ENCODE assay signal across 1 cellular context in genomic region chr17:74770498-74771318, GRCh38.
A peak's percentile ranks its signal among the peaks of the same experiment; 100 is the strongest.
TF ChIP-seq lines count a peak whose summit lies in the region.

No MANE protein-coding gene starts in this region.

TF ChIP-seq in HepG2, 621 proteins besides CTCF, POLR2A, EP300 and RAD21 (continued from another document and continues in another):
- TF ChIP-seq ZBTB20 (CRISPR knock-in tag; IDR thresholded peaks at IDR 0.05; ENCODE audit: borderline replicate concordance, low read depth), result 0 out of 2 replicates have a peak, but pooled peaks have one; percentile 54
- TF ChIP-seq HOXA3 (CRISPR knock-in tag; IDR thresholded peaks at IDR 0.05), result no peak; the same call in 1 of the 2 replicates
- no peak for TF ChIP-seq TCF12 (IDR thresholded peaks at IDR 0.05)
- TF ChIP-seq TCF12 (CRISPR knock-in tag; IDR thresholded peaks at IDR 0.05), result no peak
- no peak; the same call in 1 of the 2 replicates for TF ChIP-seq ZNF580 (CRISPR knock-in tag; IDR thresholded peaks at IDR 0.05; ENCODE audit: borderline replicate concordance, low read depth)
- no peak for TF ChIP-seq ZNF75D (CRISPR knock-in tag; IDR thresholded peaks at IDR 0.05; ENCODE audit: borderline replicate concordance)
- TF ChIP-seq ZNF329 (CRISPR knock-in tag; IDR thresholded peaks at IDR 0.05; ENCODE audit: low read depth), result peak; percentile 13; the same call in 1 of the 2 replicates
- TF ChIP-seq CENPT (CRISPR knock-in tag; IDR thresholded peaks at IDR 0.05; ENCODE audit: low read depth), result 0 out of 2 replicates have a peak, but pooled peaks have one; percentile 12
- TF ChIP-seq NR3C1 (CRISPR knock-in tag; IDR thresholded peaks at IDR 0.05), result no peak
- no peak for TF ChIP-seq RARG (CRISPR knock-in tag; IDR thresholded peaks at IDR 0.05; ENCODE audit: low read depth)
- peak; percentile 55 for TF ChIP-seq POLR2AphosphoS5 (IDR thresholded peaks at IDR 0.05; ENCODE audit: low read depth, low read length)
- TF ChIP-seq DPF2 (CRISPR knock-in tag; IDR thresholded peaks at IDR 0.05; ENCODE audit: borderline replicate concordance, low read depth), result no peak
- no peak for TF ChIP-seq KDM6A (CRISPR knock-in tag; IDR thresholded peaks at IDR 0.05; ENCODE audit: low read depth)
- no peak for TF ChIP-seq EZH2 (conservative IDR thresholded peaks at IDR 0.05; ENCODE audit: low read depth, low read length)
- TF ChIP-seq TAF1 (CRISPR knock-in tag; IDR thresholded peaks at IDR 0.05), result peak; percentile 43; the same call in 1 of the 2 replicates
- no peak; the same call in 1 of the 2 replicates for TF ChIP-seq ZNF230 (CRISPR knock-in tag; IDR thresholded peaks at IDR 0.05)
- no peak for TF ChIP-seq CREM (IDR thresholded peaks at IDR 0.05)
- no peak for TF ChIP-seq CREM (CRISPR knock-in tag; IDR thresholded peaks at IDR 0.05)
- TF ChIP-seq ZNF235 (CRISPR knock-in tag; IDR thresholded peaks at IDR 0.05; ENCODE audit: borderline replicate concordance), result no peak
- TF ChIP-seq ZMYM3 (CRISPR knock-in tag; IDR thresholded peaks at IDR 0.05), result no peak
- no peak for TF ChIP-seq REL (CRISPR knock-in tag; conservative IDR thresholded peaks at IDR 0.05)
- no peak for TF ChIP-seq FOXK1 (CRISPR knock-in tag; IDR thresholded peaks at IDR 0.05; ENCODE audit: borderline replicate concordance, low read depth)
- peak; percentile 11; the same call in 1 of the 2 replicates for TF ChIP-seq ZBTB38 (CRISPR knock-in tag; IDR thresholded peaks at IDR 0.05)
- TF ChIP-seq ZNF577 (CRISPR knock-in tag; IDR thresholded peaks at IDR 0.05; ENCODE audit: borderline replicate concordance, low read depth), result no peak
- TF ChIP-seq NR2F6 (IDR thresholded peaks at IDR 0.05), result no peak; the same call in 1 of the 2 replicates
- peak; percentile 64; the same call in 1 of the 2 replicates for TF ChIP-seq NR2F6 (CRISPR knock-in tag; IDR thresholded peaks at IDR 0.05)
- no peak for TF ChIP-seq ARNTL (CRISPR knock-in tag; IDR thresholded peaks at IDR 0.05)
- no peak for TF ChIP-seq MED13 (CRISPR knock-in tag; IDR thresholded peaks at IDR 0.05)
- no peak for TF ChIP-seq ZKSCAN1 (IDR thresholded peaks at IDR 0.05; ENCODE audit: low read length)
- no peak; the same call in 1 of the 2 replicates for TF ChIP-seq ZNF274 (CRISPR knock-in tag; IDR thresholded peaks at IDR 0.05)
- TF ChIP-seq HNF4A (CRISPR knock-in tag; IDR thresholded peaks at IDR 0.05), result peak; percentile 25; the same call in 1 of the 2 replicates
- TF ChIP-seq NFE2L2 (IDR thresholded peaks at IDR 0.05; ENCODE audit: low read length), result no peak
- TF ChIP-seq MED1 (CRISPR knock-in tag; IDR thresholded peaks at IDR 0.05), result peak; percentile 65; the same call in 1 of the 2 replicates
- TF ChIP-seq ZNF616 (CRISPR knock-in tag; IDR thresholded peaks at IDR 0.05; ENCODE audit: low read depth), result no peak
- peak; percentile 35 for TF ChIP-seq RBM39 (IDR thresholded peaks at IDR 0.05; ENCODE audit: low read depth, low read length, poor library complexity, severe bottlenecking)
- TF ChIP-seq ZSCAN5A (CRISPR knock-in tag; IDR thresholded peaks at IDR 0.05; ENCODE audit: borderline replicate concordance), result 0 out of 2 replicates have a peak, but pooled peaks have one; percentile 14
- TF ChIP-seq MXD1 (CRISPR knock-in tag; IDR thresholded peaks at IDR 0.05), result 0 out of 2 replicates have a peak, but pooled peaks have one; percentile 44
- peak; percentile 94 for TF ChIP-seq AKAP8 (CRISPR knock-in tag; IDR thresholded peaks at IDR 0.05)
- no peak for TF ChIP-seq KAT2B (IDR thresholded peaks at IDR 0.05; ENCODE audit: borderline replicate concordance, low read depth, low read length)
- peak; percentile 69; the same call in 1 of the 2 replicates for TF ChIP-seq PRDM10 (CRISPR knock-in tag; IDR thresholded peaks at IDR 0.05; ENCODE audit: low read depth)
- no peak for TF ChIP-seq ZNF703 (CRISPR knock-in tag; IDR thresholded peaks at IDR 0.05; ENCODE audit: borderline replicate concordance)
- no peak for TF ChIP-seq KAT8 (CRISPR knock-in tag; IDR thresholded peaks at IDR 0.05)
- TF ChIP-seq AFF4 (CRISPR knock-in tag; IDR thresholded peaks at IDR 0.05), result no peak; the same call in 1 of the 2 replicates
- no peak for TF ChIP-seq U2AF1 (optimal IDR thresholded peaks at IDR 0.05; ENCODE audit: low read depth, low read length)
- TF ChIP-seq PAXIP1 (CRISPR knock-in tag; conservative IDR thresholded peaks at IDR 0.05), result peak; percentile 36; the same call in 1 of the 2 replicates
- no peak for TF ChIP-seq SPEN (CRISPR knock-in tag; IDR thresholded peaks at IDR 0.05; ENCODE audit: low read depth)
- no peak for TF ChIP-seq ISX (CRISPR knock-in tag; conservative IDR thresholded peaks at IDR 0.05)
- TF ChIP-seq BORCS8-MEF2B (CRISPR knock-in tag; IDR thresholded peaks at IDR 0.05), result peak; percentile 82
- no peak for TF ChIP-seq ZUFSP (CRISPR knock-in tag; IDR thresholded peaks at IDR 0.05; ENCODE audit: borderline replicate concordance)
- TF ChIP-seq ZNF567 (CRISPR knock-in tag; IDR thresholded peaks at IDR 0.05; ENCODE audit: borderline replicate concordance), result peak; percentile 90; the same call in 1 of the 2 replicates
- no peak for TF ChIP-seq GLI4 (CRISPR knock-in tag; IDR thresholded peaks at IDR 0.05; ENCODE audit: borderline replicate concordance)
- no peak for TF ChIP-seq ZSCAN29 (CRISPR knock-in tag; conservative IDR thresholded peaks at IDR 0.05)
- TF ChIP-seq ZNF772 (CRISPR knock-in tag; IDR thresholded peaks at IDR 0.05), result peak; percentile 64; the same call in 1 of the 2 replicates
- no peak for TF ChIP-seq ZNF576 (CRISPR knock-in tag; IDR thresholded peaks at IDR 0.05)
- peak; percentile 73 for TF ChIP-seq JARID2 (CRISPR knock-in tag; IDR thresholded peaks at IDR 0.05; ENCODE audit: insufficient replicate concordance)
- no peak for TF ChIP-seq ATF7-NPFF (CRISPR knock-in tag; IDR thresholded peaks at IDR 0.05; ENCODE audit: low read depth)
